Comparison of ENCODE assay signal across 10 cellular contexts in genomic region chr11:72111300-72111699, GRCh38. TPM values are rescaled to one million over a fixed set of nuclear protein-coding genes. Genes with fewer than 3 reads are reported as not detected.
DNase-seq lines count a peak whose midpoint lies in the region; ATAC-seq and TF ChIP-seq lines count a peak whose summit lies in the region.
"Had no signal": no experiment of that assay in that cellular context is flagged by ENCODE, and none has a peak within 500 bp of the region (broad histone marks: within the 10 kb centered on the region; RNA-seq: fewer than 3 reads in every experiment).

No MANE protein-coding gene starts in this region.

- no peak for DNase-seq in H7
- DNase-seq in activated B cell treated with CpG ODN at 0.5 μM for 24 hours, result no peak
- DNase-seq in right cardiac atrium, result no peak
- DNase-seq in NCI-H524 (lab: John Stamatoyannopoulos, UW), result no peak
- DNase-seq in GM03348 (ENCODE audit: low spot score), result no peak
- no peak for DNase-seq in NCI-H2227 (lab: John Stamatoyannopoulos, UW; ENCODE audit: unreplicated experiment)

- H3K4me3 ChIP-seq in H7 (ENCODE audit: insufficient read depth, low read depth, low read length), result peak overlapping the region; percentile 81
- H3K4me3 ChIP-seq in right cardiac atrium (ENCODE audit: low read length), result peak overlapping the region; percentile 52
- peak overlapping the region in 4 of 7 experiments; percentile 42 to 54 (median 52) for H3K4me3 ChIP-seq in skin epidermis

- peak overlapping the region; percentile 95 for H3K27ac ChIP-seq in right cardiac atrium (ENCODE audit: low read length)
- H3K27ac ChIP-seq in skin epidermis, result peak overlapping the region; percentile 66 to 100 (median 98)

- H3K27me3 ChIP-seq in H7 (ENCODE audit: control insufficient read depth, insufficient read depth, low read length) (no peaks in the 10 kb centered on the region; the same call in 1 of the 2 replicates), right cardiac atrium (ENCODE audit: control insufficient read depth, insufficient read depth) (no peaks in the 10 kb centered on the region)

- intact Hi-C loops in activated B cell treated with CpG ODN at 0.5 μM for 24 hours (cut with micrococcal nuclease) (loop anchor here (5.0 kb wide), 1 partner anchor 321 kb away; the partner anchor contains the start of gene CLPB), right cardiac atrium (cut with DNase I) (no loop called here)

- no peaks in the 10 kb centered on the region for H3K9me3 Mint-ChIP-seq in activated B cell treated with CpG ODN at 0.5 μM for 24 hours

- TF ChIP-seq CTCF in activated B cell treated with CpG ODN at 0.5 μM for 24 hours (IDR thresholded peaks at IDR 0.05), result no peak

- peaks cover 7% of the 10 kb centered on the region for H3K4me1 ChIP-seq in right cardiac atrium (ENCODE audit: control insufficient read depth, insufficient read depth, low read length)

- H3K4me1 Mint-ChIP-seq in activated B cell treated with CpG ODN at 0.5 μM for 24 hours, result peaks cover 25% of the 10 kb centered on the region

- H3K4me3 Mint-ChIP-seq in activated B cell treated with CpG ODN at 0.5 μM for 24 hours, result peak overlapping the region; percentile 97

- H3K36me3 ChIP-seq in H7 (replicated peaks; ENCODE audit: control insufficient read depth, insufficient read depth, low read length), result peaks cover 2% of the 10 kb centered on the region

- CTCF ChIA-PET in activated B cell treated with CpG ODN at 0.5 μM for 24 hours (lab: Charles Lee), result interaction anchor here (1.7 kb wide), 1 partner anchor 86 kb away, joined by 5 read pairs; no protein-coding TSS in a partner anchor

- H3K9me3 ChIP-seq in right cardiac atrium (ENCODE audit: control insufficient read depth, low read length), result no peaks in the 10 kb centered on the region

- H3K27me3 Mint-ChIP-seq in activated B cell treated with CpG ODN at 0.5 μM for 24 hours, result peaks cover 6% of the 10 kb centered on the region

- H3K27ac Mint-ChIP-seq in activated B cell treated with CpG ODN at 0.5 μM for 24 hours, result peak overlapping the region; percentile 100

- ATAC-seq in activated B cell treated with CpG ODN at 0.5 μM for 24 hours (ENCODE audit: low read depth) (no peak), right cardiac atrium (no peak), HG03342 (IDR thresholded peaks at IDR 0.05; ENCODE audit: unreplicated experiment) (no peak)

- H3K36me3 Mint-ChIP-seq in activated B cell treated with CpG ODN at 0.5 μM for 24 hours (ENCODE audit: low read depth), result peaks cover 27% of the 10 kb centered on the region

- POLR2A ChIA-PET in activated B cell treated with CpG ODN at 0.5 μM for 24 hours (lab: Charles Lee), result interaction anchor here (0.6 to 3.1 kb wide), 5 partner anchors 24 to 761 kb away, joined by 3 to 28 read pairs (median 5); partner anchors contain the start of genes INPPL1, RNF121 and XNDC1N

RNA-seq across cellular contexts. Expression of gene ANAPC15, which starts 1.2 kb away (rescaled TPM):
- 50.0 and 62.6 TPM in 2 replicates for total RNA-seq in H7 (2014; rRNA removed; shearing (Covaris generic))
- 44.4 and 56.3 TPM in 2 replicates for total RNA-seq in activated B cell treated with CpG ODN at 0.5 μM for 24 hours
- total RNA-seq in right cardiac atrium, result 10 to 100 TPM; 36.3 to 50.1 (median 40.0) TPM
- polyA plus RNA-seq in right cardiac atrium, result 77.7 TPM

RNA-seq across cellular contexts. Expression of gene TOMT, which starts 5.6 kb away (rescaled TPM):
- total RNA-seq in H7 (2014; rRNA removed; shearing (Covaris generic)), result 0.14 TPM in 1 of 2 replicates, not detected in the other
- total RNA-seq in activated B cell treated with CpG ODN at 0.5 μM for 24 hours, result not detected in 2 replicates
- total RNA-seq in right cardiac atrium, result not detected
- not detected for polyA plus RNA-seq in right cardiac atrium
- total RNA-seq: T-helper 1 cell treated with Interleukin-12 subunit alpha and Interleukin-12 subunit beta and Interleukin-4 antibody, amounts not matched to agents 30 ng/mL and 1 ng/mL, for 36 hours had no signal

RNA-seq across cellular contexts. Expression of gene LAMTOR1, which starts 8.2 kb away (rescaled TPM):
- total RNA-seq in H7 (2014; rRNA removed; shearing (Covaris generic)), result 97.8 and 114 TPM in 2 replicates
- total RNA-seq in activated B cell treated with CpG ODN at 0.5 μM for 24 hours (87.2 and 87.6 TPM in 2 replicates), right cardiac atrium (10 to 100 TPM; 70.7 to 88.5 (median 80.7) TPM)
- polyA plus RNA-seq in right cardiac atrium, result 124 TPM

RNA-seq across cellular contexts. Expression of gene FOLR3, which starts 24.2 kb away (rescaled TPM):
- not detected in 2 replicates for total RNA-seq in H7 (2014; rRNA removed; shearing (Covaris generic))
- total RNA-seq in activated B cell treated with CpG ODN at 0.5 μM for 24 hours, result not detected in 2 replicates
- total RNA-seq in right cardiac atrium, result 1 to 10 TPM in 2 of 4 donors, under 1 TPM in 1, not detected in 1; 0.49 to 1.2 (median 1.1) TPM
- polyA plus RNA-seq in right cardiac atrium, result not detected
- total RNA-seq: lung microvascular endothelial cell; T-helper 1 cell treated with Interleukin-12 subunit alpha and Interleukin-12 subunit beta and Interleukin-4 antibody, amounts not matched to agents 30 ng/mL and 1 ng/mL, for 36 hours had no signal

RNA-seq across cellular contexts. Expression of gene LRRC51, which starts 30.6 kb away (rescaled TPM):
- 4.2 and 6.7 TPM in 2 replicates for total RNA-seq in H7 (2014; rRNA removed; shearing (Covaris generic))
- total RNA-seq in activated B cell treated with CpG ODN at 0.5 μM for 24 hours (4.1 and 4.5 TPM in 2 replicates), right cardiac atrium (1 to 10 TPM; 3.8 to 5.5 (median 4.9) TPM)
- polyA plus RNA-seq in right cardiac atrium, result 3.8 TPM
